ENCODE assay signal across 33 cellular contexts in the genomic region with DNA sequence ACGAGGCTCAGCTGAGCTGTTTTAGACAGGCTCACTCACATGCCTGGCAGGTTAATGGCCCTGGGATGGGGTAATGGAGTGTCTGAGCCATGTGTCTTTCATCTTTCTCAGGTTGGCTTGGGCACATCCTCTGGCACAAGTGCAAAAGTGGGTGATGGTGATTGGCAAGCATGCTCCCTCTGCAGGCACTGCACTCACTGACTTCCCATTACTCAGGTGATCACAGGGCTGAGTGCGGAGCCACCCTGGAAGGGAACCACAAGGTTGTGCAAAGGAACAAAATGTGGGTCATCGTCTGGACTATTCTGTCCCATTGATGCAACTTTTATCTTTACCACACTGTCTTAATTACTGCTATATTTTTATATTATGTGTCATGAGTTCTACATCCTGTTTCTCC.
"Had no signal": no experiment of that assay in that cellular context is flagged by ENCODE, and none has a peak within 500 bp of the region (broad histone marks: within the 10 kb centered on the region; RNA-seq: fewer than 3 reads in every experiment).

No MANE protein-coding gene starts in this region.

- H3K27ac ChIP-seq: ascending aorta, KMS-11, SJSA1, WERI-Rb-1 had no signal

- H3K9me3 Mint-ChIP-seq: activated CD4-positive, alpha-beta memory T cell treated with anti-CD3 and anti-CD28 coated beads, Interleukin-2, amount 10 ng/mL, durations not matched to agents 7 days and 5 days; activated naive CD8-positive, alpha-beta T cell treated with anti-CD3 and anti-CD28 coated beads for 36 hours had no signal

- H3K4me3 ChIP-seq: ascending aorta, MG63, SJSA1 had no signal

- ATAC-seq: activated CD8-positive, alpha-beta memory T cell treated with anti-CD3 and anti-CD28 coated beads, Interleukin-2, amount 10 ng/mL, durations not matched to agents 7 days and 5 days; Panc1 had no signal

- H3K36me3 ChIP-seq: ascending aorta, MG63, SJSA1, WERI-Rb-1 had no signal

- H3K9me3 ChIP-seq: ascending aorta, MG63, SJSA1 had no signal

- H3K4me1 ChIP-seq: ascending aorta, SJSA1 had no signal

- H3K4me1 Mint-ChIP-seq: activated CD4-positive, alpha-beta memory T cell treated with anti-CD3 and anti-CD28 coated beads, Interleukin-2, amount 10 ng/mL, durations not matched to agents 7 days and 5 days; activated CD8-positive, alpha-beta memory T cell treated with anti-CD3 and anti-CD28 coated beads, Interleukin-2, amount 10 ng/mL, durations not matched to agents 7 days and 5 days; activated naive CD8-positive, alpha-beta T cell treated with anti-CD3 and anti-CD28 coated beads for 36 hours had no signal

- H3K27ac Mint-ChIP-seq: activated CD4-positive, alpha-beta memory T cell treated with anti-CD3 and anti-CD28 coated beads, Interleukin-2, amount 10 ng/mL, durations not matched to agents 7 days and 5 days; activated CD8-positive, alpha-beta memory T cell treated with anti-CD3 and anti-CD28 coated beads, Interleukin-2, amount 10 ng/mL, durations not matched to agents 7 days and 5 days; activated naive CD8-positive, alpha-beta T cell treated with anti-CD3 and anti-CD28 coated beads for 36 hours had no signal

- H3K4me3 Mint-ChIP-seq: activated CD4-positive, alpha-beta memory T cell treated with anti-CD3 and anti-CD28 coated beads, Interleukin-2, amount 10 ng/mL, durations not matched to agents 7 days and 5 days; activated CD8-positive, alpha-beta memory T cell treated with anti-CD3 and anti-CD28 coated beads, Interleukin-2, amount 10 ng/mL, durations not matched to agents 7 days and 5 days; activated naive CD8-positive, alpha-beta T cell treated with anti-CD3 and anti-CD28 coated beads for 36 hours had no signal

- H3K36me3 Mint-ChIP-seq: activated CD8-positive, alpha-beta memory T cell treated with anti-CD3 and anti-CD28 coated beads, Interleukin-2, amount 10 ng/mL, durations not matched to agents 7 days and 5 days; activated naive CD8-positive, alpha-beta T cell treated with anti-CD3 and anti-CD28 coated beads for 36 hours had no signal

- H3K27me3 ChIP-seq: ascending aorta, MG63, SJSA1 had no signal

- DNase-seq: activated CD4-positive, alpha-beta memory T cell treated with anti-CD3 and anti-CD28 coated beads, Interleukin-2, amount 10 ng/mL, durations not matched to agents 7 days and 5 days; activated CD4-positive, alpha-beta T cell treated with anti-CD3 and anti-CD28 coated beads for 1 hour; activated CD4-positive, alpha-beta T cell treated with anti-CD3 and anti-CD28 coated beads for 48 hours; activated CD4-positive, CD25-positive, alpha-beta regulatory T cell; activated CD8-positive, alpha-beta memory T cell treated with anti-CD3 and anti-CD28 coated beads for 24 hours; activated CD8-positive, alpha-beta memory T cell treated with anti-CD3 and anti-CD28 coated beads, Interleukin-2, amount 10 ng/mL, durations not matched to agents 7 days and 5 days; activated CD8-positive, alpha-beta memory T cell treated with anti-CD3 and anti-CD28 coated beads, Interleukin-2, amount 50 U/mL, for 48 hours; activated effector memory CD4-positive, alpha-beta T cell treated with Interleukin-2 at 50 U/mL for 16 hours; activated naive CD4-positive, alpha-beta T cell; activated naive CD4-positive, alpha-beta T cell treated with anti-CD3 and anti-CD28 coated beads, Interleukin-2, amount 50 U/mL, for 16 hours; activated naive CD8-positive, alpha-beta T cell treated with anti-CD3 and anti-CD28 coated beads for 36 hours; activated T-cell treated with anti-CD3 and anti-CD28 coated beads, Interleukin-2, amount 50 U/mL, for 48 hours; amygdala; caudate nucleus; cerebellar nuclear complex; MG63; NCI-H1048; NCI-H1105 treated with DMSO at 0.1 percent for 48 hours; NCI-H1436; NCI-H1694; NCI-H1930; NCI-H2081 treated with DMSO at 0.1 percent for 48 hours; NCI-H345; NCI-H524 treated with DMSO at 0.1 percent for 48 hours; SHP77 treated with DMSO at 0.1 percent for 48 hours; SW 1271; T-helper 1 cell; T1000; WERI-Rb-1 had no signal
